Comparison of ENCODE assay signal across 12 cellular contexts in genomic region chr2:109349555-109350430, GRCh38.
DNase-seq lines count a peak whose midpoint lies in the region; ATAC-seq and TF ChIP-seq lines count a peak whose summit lies in the region.
"Had no signal": no experiment of that assay in that cellular context is flagged by ENCODE, and none has a peak within 500 bp of the region (broad histone marks: within the 10 kb centered on the region; RNA-seq: fewer than 3 reads in every experiment).

No MANE protein-coding gene starts in this region.

- no peak overlapping the region for H2BK12ac ChIP-seq in neuronal stem cell (ENCODE audit: low read length)

- H3K27ac ChIP-seq in endodermal cell (ENCODE audit: low read depth, low read length) = no peak overlapping the region
- no peak overlapping the region for H3K27ac ChIP-seq in neuronal stem cell (replicated peaks; ENCODE audit: low read length)

- no peak overlapping the region for H2BK5ac ChIP-seq in neuronal stem cell (ENCODE audit: low read length)

- H4K20me1 ChIP-seq in Loucy (ENCODE audit: insufficient read depth, low read length, poor library complexity, severe bottlenecking) = no peaks in the 10 kb centered on the region

- no peaks in the 10 kb centered on the region for H3K4me1 Mint-ChIP-seq in endodermal cell

- peaks cover 41% of the 10 kb centered on the region for H3K4me1 ChIP-seq in Loucy (ENCODE audit: insufficient read depth, low read length, poor library complexity, severe bottlenecking)
- no peaks in the 10 kb centered on the region for H3K4me1 ChIP-seq in endodermal cell (ENCODE audit: control insufficient read depth, insufficient read depth, low read length)
- peaks cover 14 to 18% of the 10 kb centered on the region in 2 donors for H3K4me1 ChIP-seq in neuronal stem cell (ENCODE audit: control insufficient read depth in 2 of 2, insufficient read depth in 1 of 2, low read depth in 1 of 2, low read length in 2 of 2)

- DNase-seq in ELF-1 (ENCODE audit: low read depth, low spot score) (peak; percentile 9), endodermal cell (peak; percentile 55), neuronal stem cell (ENCODE audit: low spot score) (no peak), NCI-H187 treated with DMSO at 0.1 percent for 48 hours (lab: John Stamatoyannopoulos, UW) (no peak), NCI-H345 (lab: John Stamatoyannopoulos, UW) (no peak)
- DNase-seq: activated B cell treated with CpG ODN at 0.5 μM for 24 hours, Karpas-422, mammary epithelial cell had no signal

- peak overlapping the region; percentile 3 for H2AK5ac ChIP-seq in neuronal stem cell (ENCODE audit: low read depth, low read length)

- H3K23ac ChIP-seq in neuronal stem cell (ENCODE audit: low read depth, low read length, poor library complexity) = no peak overlapping the region

- no peak overlapping the region for H3K4me3 Mint-ChIP-seq in endodermal cell

- H3K9me2 ChIP-seq in Loucy (replicated peaks; ENCODE audit: low read depth, low read length) = no peaks in the 10 kb centered on the region

- H3K14ac ChIP-seq in neuronal stem cell (ENCODE audit: low read length) = no peak overlapping the region

- no peaks in the 10 kb centered on the region for H3F3A ChIP-seq in Loucy (ENCODE audit: low read depth)

- H2BK120ac ChIP-seq in neuronal stem cell (ENCODE audit: low read depth, low read length) = no peak overlapping the region

- no peaks in the 10 kb centered on the region for H3K27me3 Mint-ChIP-seq in endodermal cell (ENCODE audit: insufficient read depth)
- H3K27me3 Mint-ChIP-seq: stimulated activated naive CD8-positive, alpha-beta T cell treated with anti-CD3 and anti-CD28 coated beads, Interleukin-15, Interleukin-2, amounts not matched to agents 100 ng/mL and 50 ng/mL, for 24 hours had no signal

- 91 to 92% methylated on average over 13 to 18 of the region's 18 CpGs for WGBS in endodermal cell (ENCODE audit: insufficient coverage in 1 of 2, insufficient read length in 1 of 2), 2 experiments
- no CpG with 5 or more reads among the region's 18 CpGs for WGBS in neuronal stem cell (ENCODE audit: extremely low coverage in 2 of 2, insufficient read length in 2 of 2, insufficient replicate concordance in 1 of 2), 2 donors

- H3K9ac ChIP-seq in Loucy (ENCODE audit: low read depth, low read length, poor library complexity, severe bottlenecking) (peak overlapping the region; percentile 18), endodermal cell (ENCODE audit: extremely low read depth, low read length, poor library complexity, severe bottlenecking) (no peak overlapping the region), neuronal stem cell (ENCODE audit: low read depth, low read length, poor library complexity) (no peak overlapping the region)

- H3K4me3 ChIP-seq in Loucy (ENCODE audit: low read length, poor library complexity, severe bottlenecking) (peak overlapping the region; percentile 39), endodermal cell (ENCODE audit: low read length) (no peak overlapping the region), neuronal stem cell (ENCODE audit: low read length in 2 of 2) (no peak overlapping the region)

- H3K4ac ChIP-seq in neuronal stem cell (ENCODE audit: low read length) = no peak overlapping the region

- peaks cover 2% of the 10 kb centered on the region for H3K9me3 Mint-ChIP-seq in endodermal cell
- H3K9me3 Mint-ChIP-seq: activated B cell treated with CpG ODN at 0.5 μM for 24 hours; stimulated activated naive CD8-positive, alpha-beta T cell treated with anti-CD3 and anti-CD28 coated beads, Interleukin-15, Interleukin-2, amounts not matched to agents 100 ng/mL and 50 ng/mL, for 24 hours had no signal

- H3K4me2 ChIP-seq in Loucy (ENCODE audit: low read depth, low read length, poor library complexity, severe bottlenecking) (peak overlapping the region; percentile 60), neuronal stem cell (ENCODE audit: insufficient read depth, low read length, poor library complexity, severe bottlenecking) (no peak overlapping the region)

- TF ChIP-seq CTCF in Loucy (conservative IDR thresholded peaks at IDR 0.05; ENCODE audit: low read length) = no peak
- TF ChIP-seq CTCF in endodermal cell (conservative IDR thresholded peaks at IDR 0.05) = peak; percentile 61

- H3K9me3 ChIP-seq in Loucy (ENCODE audit: insufficient read depth, low read depth, low read length) = no peaks in the 10 kb centered on the region
- no peaks in the 10 kb centered on the region for H3K9me3 ChIP-seq in endodermal cell (ENCODE audit: control insufficient read depth, low read length)
- H3K9me3 ChIP-seq in neuronal stem cell (replicated peaks in 1 of 2; ENCODE audit: control insufficient read depth in 2 of 2, insufficient read depth in 1 of 2, low read depth in 1 of 2, low read length in 2 of 2) = peaks cover 2 to 6% of the 10 kb centered on the region in 2 donors

- H3K79me1 ChIP-seq in neuronal stem cell (ENCODE audit: low read depth, low read length) = no peaks in the 10 kb centered on the region

- H3K18ac ChIP-seq in neuronal stem cell (ENCODE audit: low read length) = peak overlapping the region; percentile 81

- no peaks in the 10 kb centered on the region for H3K27me3 ChIP-seq in Loucy (ENCODE audit: insufficient read depth, low read length, poor library complexity, severe bottlenecking)
- H3K27me3 ChIP-seq in endodermal cell (ENCODE audit: control insufficient read depth, insufficient read depth, low read length, poor library complexity, severe bottlenecking) = no peaks in the 10 kb centered on the region
- no peaks in the 10 kb centered on the region for H3K27me3 ChIP-seq in neuronal stem cell (ENCODE audit: control insufficient read depth in 3 of 3, insufficient read depth in 3 of 3, low read depth in 1 of 3, low read length in 3 of 3)

- H3K79me2 ChIP-seq in Loucy (ENCODE audit: insufficient read depth, low read length) = no peaks in the 10 kb centered on the region

- H4K8ac ChIP-seq in neuronal stem cell (ENCODE audit: low read depth, low read length) = no peak overlapping the region

- H2AFZ ChIP-seq in Loucy (ENCODE audit: low read length) = no peak overlapping the region
- H2AFZ ChIP-seq in neuronal stem cell (ENCODE audit: low read length) = no peak overlapping the region

- H3K36me3 Mint-ChIP-seq in endodermal cell (ENCODE audit: low read depth) = no peaks in the 10 kb centered on the region

- H2BK15ac ChIP-seq in neuronal stem cell (ENCODE audit: low read length) = no peak overlapping the region

- no peak overlapping the region for H4K91ac ChIP-seq in neuronal stem cell (ENCODE audit: low read depth, low read length, poor library complexity)

- no peak overlapping the region for H3K27ac Mint-ChIP-seq in endodermal cell
- H3K27ac Mint-ChIP-seq: activated B cell treated with CpG ODN at 0.5 μM for 24 hours had no signal

- no peak for ATAC-seq in GM18517 (IDR thresholded peaks at IDR 0.05; ENCODE audit: unreplicated experiment)
- ATAC-seq in HG03378 (IDR thresholded peaks at IDR 0.05; ENCODE audit: unreplicated experiment) = no peak

- no peaks in the 10 kb centered on the region for H3K36me3 ChIP-seq in Loucy (ENCODE audit: insufficient read depth, low read length)
- no peaks in the 10 kb centered on the region for H3K36me3 ChIP-seq in endodermal cell (ENCODE audit: control insufficient read depth, insufficient read depth, low read length)
- no peaks in the 10 kb centered on the region for H3K36me3 ChIP-seq in neuronal stem cell (replicated peaks in 1 of 2; ENCODE audit: control insufficient read depth in 2 of 2, insufficient read depth in 2 of 2, low read length in 2 of 2)

Comparison
In these comparisons a context has a peak if more than half of its experiments do, and no peak if none do; other contexts are left out.
1. DNase-seq: peak in ELF-1 (single experiment) and endodermal cell (single experiment); none in neuronal stem cell (single experiment), NCI-H187 treated with DMSO at 0.1 percent for 48 hours (single experiment) and NCI-H345 (single experiment).